Comparison of ENCODE assay signal across 6 cellular contexts in the genomic region with DNA sequence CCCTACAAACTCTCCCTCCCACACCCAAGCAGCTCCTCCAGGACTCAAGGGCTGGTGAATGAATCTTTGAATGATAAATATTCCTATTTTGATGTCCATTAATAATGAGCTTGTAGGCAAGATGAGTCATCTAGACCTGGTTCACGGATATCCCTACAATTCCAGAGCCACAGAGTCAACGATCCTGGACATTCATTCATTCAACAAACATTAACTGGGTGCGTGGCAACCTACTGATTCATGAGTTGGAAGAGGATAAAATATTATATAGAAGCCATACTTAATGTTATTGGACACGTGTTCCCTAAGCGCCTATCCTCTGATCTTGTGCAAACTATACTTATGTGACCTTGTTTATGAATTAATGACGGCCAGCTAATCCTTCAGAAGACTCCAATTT. TPM values are rescaled to one million over a fixed set of nuclear protein-coding genes. Genes with fewer than 3 reads are reported as not detected.
DNase-seq lines count a peak whose midpoint lies in the region; ATAC-seq and TF ChIP-seq lines count a peak whose summit lies in the region.

No MANE protein-coding gene starts in this region.

- peaks cover 20% of the 10 kb centered on the region for H3K4me1 Mint-ChIP-seq in neural crest cell

- H3K4me3 ChIP-seq in HFF-Myc (replicated peaks; ENCODE audit: low read depth, low read length) (peak overlapping the region; percentile 49; the same call in 1 of the 2 replicates), ascending aorta (peak overlapping the region; percentile 79 to 89), adrenal gland (peak overlapping the region in 1 of 4 donors; percentile 62)

- peaks cover 0 to 3% of the 10 kb centered on the region in 2 donors for H3K4me1 ChIP-seq in ascending aorta
- peaks cover 0 to 12% of the 10 kb centered on the region in 2 donors for H3K4me1 ChIP-seq in adrenal gland (replicated peaks in 1 of 2)

- ATAC-seq in GM18511 (IDR thresholded peaks at IDR 0.05; ENCODE audit: unreplicated experiment) = no peak
- no peak for ATAC-seq in HG03139 (IDR thresholded peaks at IDR 0.05; ENCODE audit: unreplicated experiment)

- H3K27me3 ChIP-seq in ascending aorta (no peaks in the 10 kb centered on the region), adrenal gland (no peaks in the 10 kb centered on the region)

- no peaks in the 10 kb centered on the region for H3K9me3 ChIP-seq in ascending aorta
- no peaks in the 10 kb centered on the region for H3K9me3 ChIP-seq in adrenal gland (replicated peaks in 1 of 3)

- intact Hi-C loops in ascending aorta (cut with DNase I) = loop anchor here (1.0 to 10.0 kb wide), 4 partner anchors 55 to 251 kb away; partner anchors contain the start of genes IFI27L2 and PPP4R4
- intact Hi-C loops in adrenal gland (cut with DNase I) = no loop called here

- H3K4me3 Mint-ChIP-seq in neural crest cell = peak overlapping the region; percentile 87

- H3K36me3 ChIP-seq in ascending aorta = no peaks in the 10 kb centered on the region
- H3K36me3 ChIP-seq in adrenal gland (replicated peaks in 1 of 2) = no peaks in the 10 kb centered on the region

- TF ChIP-seq POLR2A in adrenal gland (IDR thresholded peaks at IDR 0.05) = no peak

- no peaks in the 10 kb centered on the region for H3K9me3 Mint-ChIP-seq in neural crest cell

- no peak for TF ChIP-seq CTCF in HFF-Myc (IDR thresholded peaks at IDR 0.05; ENCODE audit: low read depth, low read length, missing control alignments)
- TF ChIP-seq CTCF in ascending aorta (IDR thresholded peaks at IDR 0.05) = no peak
- TF ChIP-seq CTCF in neural crest cell (conservative IDR thresholded peaks at IDR 0.05) = no peak
- no peak for TF ChIP-seq CTCF in adrenal gland (IDR thresholded peaks at IDR 0.05)

- H3K36me3 Mint-ChIP-seq in neural crest cell (ENCODE audit: low read depth) = no peaks in the 10 kb centered on the region

- H3K27ac ChIP-seq in ascending aorta = no peak overlapping the region
- H3K27ac ChIP-seq in adrenal gland = no peak overlapping the region

- H3K27ac Mint-ChIP-seq in neural crest cell (ENCODE audit: unreplicated experiment) = no peak overlapping the region

- H3K27me3 Mint-ChIP-seq in neural crest cell (ENCODE audit: low read depth) = no peaks in the 10 kb centered on the region

- DNase-seq in HFF-Myc (ENCODE audit: extremely low read depth, low read depth) (no peak), ascending aorta (ENCODE audit: low spot score in 2 of 2) (no peak), neural crest cell (ENCODE audit: low read depth, low spot score) (no peak), adrenal gland (no peak)

- 41 to 53% (median 45%) methylated on average over 6 of the region's 6 CpGs for WGBS in adrenal gland, 4 donors

RNA-seq across cellular contexts. Expression of gene OTUB2, which starts 0.4 kb away (rescaled TPM):
- 0.21 TPM for total RNA-seq in ascending aorta
- total RNA-seq in neural crest cell = 4.4 and 4.8 TPM in 2 replicates
- 1 to 10 TPM in 6 of 8 donors, under 1 TPM in 2; 0.17 to 2.5 (median 1.5) TPM for total RNA-seq in adrenal gland
- polyA plus RNA-seq in adrenal gland = 1 to 10 TPM in 1 of 3 donors, under 1 TPM in 2; 0.47 to 2.0 (median 0.48) TPM

RNA-seq across cellular contexts. Expression of gene CCDC197, which starts 28.6 kb away (rescaled TPM):
- total RNA-seq in ascending aorta (not detected), neural crest cell (not detected in 2 replicates), adrenal gland (not detected)
- polyA plus RNA-seq in adrenal gland = not detected

RNA-seq across cellular contexts. Expression of gene ASB2, which starts 49.4 kb away (rescaled TPM):
- 58.6 TPM for total RNA-seq in ascending aorta
- total RNA-seq in neural crest cell = 3.0 and 3.5 TPM in 2 replicates
- 1 to 10 TPM in 1 of 8 donors, under 1 TPM in 6, not detected in 1; 0.19 to 1.5 (median 0.47) TPM for total RNA-seq in adrenal gland
- polyA plus RNA-seq in adrenal gland = 1 to 10 TPM in 2 of 3 donors, under 1 TPM in 1; 0.44 to 3.5 (median 2.2) TPM

RNA-seq across cellular contexts. Expression of gene DDX24, which starts 55.3 kb away (rescaled TPM):
- total RNA-seq in ascending aorta (104 TPM), neural crest cell (168 and 177 TPM in 2 replicates), adrenal gland (100 to 1,000 TPM; 221 to 423 (median 337) TPM)
- 100 to 1,000 TPM; 226 to 616 (median 296) TPM for polyA plus RNA-seq in adrenal gland

RNA-seq across cellular contexts. Expression of gene IFI27L1, which starts 55.4 kb away (rescaled TPM):
- not detected for total RNA-seq in ascending aorta
- 36.3 and 39.7 TPM in 2 replicates for total RNA-seq in neural crest cell
- 100 to 1,000 TPM in 1 of 8 donors, 10 to 100 TPM in 7; 54.3 to 233 (median 65.2) TPM for total RNA-seq in adrenal gland
- 100 to 1,000 TPM in 2 of 3 donors, 10 to 100 TPM in 1; 39.7 to 177 (median 101) TPM for polyA plus RNA-seq in adrenal gland

Comparison
In these comparisons a context has a peak if more than half of its experiments do, and no peak if none do; other contexts are left out.
1. RNA of gene ASB2, which starts 49.4 kb away (total RNA-seq): 58.6 TPM in ascending aorta (single experiment); 3.0 to 3.5 TPM in neural crest cell and 0.19 to 1.5 TPM in adrenal gland; every median in the first group is over 10 times any median in the second.